ENCODE assay signal across 15 cellular contexts in the genomic region with DNA sequence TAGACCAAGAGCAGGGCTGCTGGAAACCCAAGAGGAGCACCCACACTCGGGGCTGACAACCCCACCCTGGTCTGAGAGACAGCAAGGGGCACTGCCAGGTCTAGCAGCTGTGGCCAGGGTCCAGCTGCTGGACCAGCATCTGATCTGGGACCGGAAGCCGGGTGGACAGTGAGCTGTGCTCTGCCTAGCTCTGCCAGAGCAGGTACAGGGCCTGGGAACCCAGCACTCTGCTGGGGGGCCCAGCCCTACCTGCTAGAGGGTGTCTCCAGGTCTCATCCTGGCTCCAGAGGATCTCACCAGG.
DNase-seq lines count a peak whose midpoint lies in the region; TF ChIP-seq lines count a peak whose summit lies in the region.
"Had no signal": no experiment of that assay in that cellular context is flagged by ENCODE, and none has a peak within 500 bp of the region (broad histone marks: within the 10 kb centered on the region; RNA-seq: fewer than 3 reads in every experiment).

No MANE protein-coding gene starts in this region.

- H3K27ac ChIP-seq in colonic mucosa (no peak overlapping the region), endodermal cell (ENCODE audit: low read depth, low read length) (no peak overlapping the region), spleen (no peak overlapping the region)
- H3K27ac ChIP-seq: BLaER1, GM23248 had no signal

- no peak overlapping the region for H3K9ac ChIP-seq in colonic mucosa (ENCODE audit: low read depth in 2 of 2, low read length in 2 of 2)
- H3K9ac ChIP-seq in endodermal cell (ENCODE audit: extremely low read depth, low read length, poor library complexity, severe bottlenecking) = no peak overlapping the region
- H3K9ac ChIP-seq: BLaER1, GM23248 had no signal

- H3K9me3 Mint-ChIP-seq in endodermal cell (no peaks in the 10 kb centered on the region), nephron progenitor cell (no peaks in the 10 kb centered on the region)
- H3K9me3 Mint-ChIP-seq: CD8-positive, alpha-beta memory T cell had no signal

- H3K4me3 ChIP-seq in colonic mucosa = no peak overlapping the region
- no peak overlapping the region for H3K4me3 ChIP-seq in endodermal cell (ENCODE audit: low read length)
- no peak overlapping the region for H3K4me3 ChIP-seq in spleen
- H3K4me3 ChIP-seq: BLaER1, GM23248 had no signal

- intact Hi-C loops in colonic mucosa (cut with DNase I) = no loop called here
- intact Hi-C loops in spleen (cut with DNase I; ENCODE audit: low total_unique reads) = no loop called here

- H3K4me1 ChIP-seq in colonic mucosa (no peaks in the 10 kb centered on the region), endodermal cell (ENCODE audit: control insufficient read depth, insufficient read depth, low read length) (peaks cover 4% of the 10 kb centered on the region), spleen (no peaks in the 10 kb centered on the region)
- H3K4me1 ChIP-seq: Caco-2 had no signal

- H3K4me3 Mint-ChIP-seq in endodermal cell (no peak overlapping the region), nephron progenitor cell (no peak overlapping the region)
- H3K4me3 Mint-ChIP-seq: CD8-positive, alpha-beta memory T cell had no signal

- H3K9me3 ChIP-seq in colonic mucosa = no peaks in the 10 kb centered on the region
- H3K9me3 ChIP-seq in endodermal cell (ENCODE audit: control insufficient read depth, low read length) = no peaks in the 10 kb centered on the region
- no peaks in the 10 kb centered on the region for H3K9me3 ChIP-seq in spleen
- H3K9me3 ChIP-seq: BLaER1, Caco-2 had no signal

- H3K27ac Mint-ChIP-seq in endodermal cell (no peak overlapping the region), nephron progenitor cell (peak overlapping the region; percentile 35)
- H3K27ac Mint-ChIP-seq: CD8-positive, alpha-beta memory T cell had no signal

- peaks cover 31% of the 10 kb centered on the region for H3K4me1 Mint-ChIP-seq in endodermal cell
- H3K4me1 Mint-ChIP-seq in nephron progenitor cell = peaks cover 72% of the 10 kb centered on the region
- H3K4me1 Mint-ChIP-seq: CD8-positive, alpha-beta memory T cell had no signal

- 94 to 100% methylated on average over 3 of the region's 3 CpGs for WGBS in endodermal cell (ENCODE audit: insufficient coverage in 1 of 2, insufficient read length in 1 of 2), 2 experiments
- 62 to 86% (median 76%) methylated on average over 3 of the region's 3 CpGs for WGBS in spleen, 5 donors

- no peaks in the 10 kb centered on the region for H3K27me3 Mint-ChIP-seq in endodermal cell (ENCODE audit: insufficient read depth)
- H3K27me3 Mint-ChIP-seq in nephron progenitor cell (ENCODE audit: low read depth, poor library complexity) = peaks cover 14% of the 10 kb centered on the region

- DNase-seq in colonic mucosa (peak; percentile 7), endodermal cell (peak; percentile 33), nephron progenitor cell (no peak), spleen (peak; percentile 54), GM19238 (ENCODE audit: insufficient read length, low spot score) (no peak), 8988T (no peak), MV-4-11 (lab: John Stamatoyannopoulos, UW) (no peak)
- DNase-seq: AML-193; CD8-positive, alpha-beta memory T cell; DMS53; GM23248; H7; IMR-90 had no signal

- H3K27me3 ChIP-seq in colonic mucosa (no peaks in the 10 kb centered on the region), endodermal cell (ENCODE audit: control insufficient read depth, insufficient read depth, low read length, poor library complexity, severe bottlenecking) (no peaks in the 10 kb centered on the region), spleen (replicated peaks in 1 of 7) (peaks cover 0 to 83% (median 13%) of the 10 kb centered on the region in 7 donors)

- no peaks in the 10 kb centered on the region for H3K36me3 Mint-ChIP-seq in endodermal cell (ENCODE audit: low read depth)
- no peaks in the 10 kb centered on the region for H3K36me3 Mint-ChIP-seq in nephron progenitor cell (ENCODE audit: low read depth)
- H3K36me3 Mint-ChIP-seq: CD8-positive, alpha-beta memory T cell had no signal

- H3K36me3 ChIP-seq in colonic mucosa = no peaks in the 10 kb centered on the region
- no peaks in the 10 kb centered on the region for H3K36me3 ChIP-seq in endodermal cell (ENCODE audit: control insufficient read depth, insufficient read depth, low read length)
- no peaks in the 10 kb centered on the region for H3K36me3 ChIP-seq in spleen
- H3K36me3 ChIP-seq: BLaER1 had no signal

- TF ChIP-seq CTCF in colonic mucosa (IDR thresholded peaks at IDR 0.05) (no peak), endodermal cell (conservative IDR thresholded peaks at IDR 0.05) (no peak), nephron progenitor cell (IDR thresholded peaks at IDR 0.05) (no peak), spleen (IDR thresholded peaks at IDR 0.05 in 8 of 11, conservative IDR thresholded peaks at IDR 0.05 in 3 of 11) (no peak)

- no peak for TF ChIP-seq POLR2A in spleen (IDR thresholded peaks at IDR 0.05)

Comparison
In these comparisons a context has a peak if more than half of its experiments do, and no peak if none do; other contexts are left out.
1. DNase-seq: peak in colonic mucosa (single experiment), endodermal cell (single experiment) and spleen (single experiment); none in nephron progenitor cell (single experiment), GM19238 (single experiment), 8988T (single experiment) and MV-4-11 (single experiment).